ENCODE assay signal across 8 cellular contexts in genomic region chr14:77799863-77800730, GRCh38. TPM values are rescaled to one million over a fixed set of nuclear protein-coding genes. Genes with fewer than 3 reads are reported as not detected.
A peak's percentile ranks its signal among the peaks of the same experiment; 100 is the strongest.
DNase-seq lines count a peak whose midpoint lies in the region; ATAC-seq and TF ChIP-seq lines count a peak whose summit lies in the region.

ADCK1 (plus strand) TSS chr14:77800109; CDS start chr14:77818979, 18,870 bp downstream.

- H3K36me3 ChIP-seq in trophoblast cell (ENCODE audit: control insufficient read depth in 1 of 2, insufficient read depth in 2 of 2, low read length in 2 of 2) (no peaks in the 10 kb centered on the region), transverse colon (no peaks in the 10 kb centered on the region)

- peak within 1 kb of the TSS; percentile 86 for H2BK120ac ChIP-seq in trophoblast cell (ENCODE audit: insufficient read depth, low read length, poor library complexity)

- ATAC-seq in HG02623 (IDR thresholded peaks at IDR 0.05; ENCODE audit: unreplicated experiment) (peak; percentile 95), Right ventricle myocardium superior (ENCODE audit: poor library complexity) (peak; percentile 98)

- H3K14ac ChIP-seq in trophoblast cell (ENCODE audit: low read length) = peak within 1 kb of the TSS; percentile 86

- TF ChIP-seq EP300 in transverse colon (IDR thresholded peaks at IDR 0.05; ENCODE audit: low read depth) = no peak

- no peak within 1 kb of the TSS for H3K23ac ChIP-seq in trophoblast cell (ENCODE audit: low read length)

- H2AFZ ChIP-seq in trophoblast cell (ENCODE audit: insufficient read depth, low read length, poor library complexity) = peak within 1 kb of the TSS; percentile 97

- no peaks in the 10 kb centered on the region for H3K27me3 ChIP-seq in trophoblast cell (ENCODE audit: insufficient read depth, low read length)
- no peaks in the 10 kb centered on the region for H3K27me3 ChIP-seq in transverse colon

- H3K4ac ChIP-seq in trophoblast cell (ENCODE audit: low read depth, low read length) = peak within 1 kb of the TSS; percentile 34

- peak within 1 kb of the TSS; percentile 78 for H3K9ac ChIP-seq in trophoblast cell (ENCODE audit: low read length)

- peak within 1 kb of the TSS; percentile 91 for H4K91ac ChIP-seq in trophoblast cell (ENCODE audit: low read depth, low read length)

- H4K12ac ChIP-seq in trophoblast cell (ENCODE audit: low read depth, low read length) = peak within 1 kb of the TSS; percentile 81

- peak within 1 kb of the TSS; percentile 86 for H2BK5ac ChIP-seq in trophoblast cell (ENCODE audit: low read depth, low read length, poor library complexity)

- H3K79me2 ChIP-seq in trophoblast cell (ENCODE audit: control insufficient read depth, insufficient read depth, low read length, poor library complexity) = peaks cover 5% of the 10 kb centered on the region

- H3K4me3 ChIP-seq in trophoblast cell (ENCODE audit: low read depth, low read length) (peak within 1 kb of the TSS; percentile 89), transverse colon (peak within 1 kb of the TSS; percentile 62 to 95 (median 82))

- H3K27ac ChIP-seq in trophoblast cell (ENCODE audit: low read depth, low read length) (peak within 1 kb of the TSS; percentile 82), transverse colon (peak within 1 kb of the TSS; percentile 84 to 93 (median 88))

- H3K9me3 ChIP-seq in trophoblast cell (ENCODE audit: insufficient read depth, low read depth, low read length) (no peaks in the 10 kb centered on the region), transverse colon (no peaks in the 10 kb centered on the region)

- DNase-seq in NCI-H1092 treated with DMSO at 0.1 percent for 48 hours (lab: John Stamatoyannopoulos, UW) (peak; percentile 83), SKM-1 treated with dmso at 0.1 percent for 144 hours (lab: John Stamatoyannopoulos, UW; ENCODE audit: unreplicated experiment) (peak; percentile 56), Right ventricle myocardium superior (peak; percentile 96), trophoblast cell (peak; percentile 84 to 85), transverse colon (peak; percentile 91)
- peak; percentile 61 for DNase-seq in activated naive CD8-positive, alpha-beta T cell treated with anti-CD3 and anti-CD28 coated beads, Interleukin-2, amount 50 U/mL, for 16 hours (ENCODE audit: low read depth, low spot score)

- in situ Hi-C loops in transverse colon (cut with MboI; ENCODE audit: low pct_ligation_motif_present in 1 of 4, low pct_unique_long_range_greater_than_20kb in 1 of 4, low sequenced_read_pairs in 3 of 4) = no loop called here

- intact Hi-C loops in Right ventricle myocardium superior (cut with DNase I) = loop anchor here (5.0 kb wide), 1 partner anchor 38 kb away; the partner anchor contains the start of gene SNW1
- intact Hi-C loops in transverse colon (cut with DNase I; ENCODE audit: low total_unique reads) = no loop called here

- H3K18ac ChIP-seq in trophoblast cell (ENCODE audit: low read length) = peak within 1 kb of the TSS; percentile 81

- no peak within 1 kb of the TSS for H2AK5ac ChIP-seq in trophoblast cell (ENCODE audit: low read length)

- peaks cover 6% of the 10 kb centered on the region for H3K79me1 ChIP-seq in trophoblast cell (ENCODE audit: low read length)

- TF ChIP-seq CTCF in GM12872 (IDR thresholded peaks at IDR 0.05; ENCODE audit: insufficient read depth, low read depth, low read length) (peak; percentile 51), transverse colon (IDR thresholded peaks at IDR 0.05) (peak; percentile 21 to 55 (median 40))

- peak within 1 kb of the TSS; percentile 86 for H4K8ac ChIP-seq in trophoblast cell (ENCODE audit: low read depth, low read length)

- peak within 1 kb of the TSS; percentile 90 for H3K4me2 ChIP-seq in trophoblast cell (ENCODE audit: low read length)

- peak within 1 kb of the TSS; percentile 11 for H2BK12ac ChIP-seq in trophoblast cell (ENCODE audit: low read length)

- peak; percentile 61 for TF ChIP-seq POLR2A in transverse colon (IDR thresholded peaks at IDR 0.05)

- H3K4me1 ChIP-seq in trophoblast cell (ENCODE audit: control insufficient read depth in 1 of 2, insufficient read depth in 2 of 2, low read length in 2 of 2) (peaks cover 0 to 3% of the 10 kb centered on the region in 2 experiments), transverse colon (peaks cover 0 to 10% (median 3%) of the 10 kb centered on the region in 4 donors)

- WGBS in trophoblast cell (ENCODE audit: extremely low coverage, insufficient coverage, insufficient read length) = no CpG with 5 or more reads among the region's 66 CpGs
- 0% methylated on average over 2 to 43 of the region's 66 CpGs for WGBS in transverse colon (ENCODE audit: low coverage in 1 of 2), 2 donors

RNA-seq across cellular contexts. Expression of gene ADCK1, which starts in this region (rescaled TPM):
- total RNA-seq in Right ventricle myocardium superior (8.9 TPM), transverse colon (10 to 100 TPM in 2 of 4 donors, 1 to 10 TPM in 2; 7.8 to 22.3 (median 12.6) TPM)
- 3.3 and 3.4 TPM in 2 replicates for polyA plus RNA-seq in trophoblast cell (2013)

Comparison
In these comparisons a context has a peak if more than half of its experiments do, and no peak if none do; other contexts are left out.
1. Peak in every context shown above with its lines: DNase-seq, ATAC-seq, H3K4me3 ChIP-seq and H3K27ac ChIP-seq.